11 cellular contexts compared by ENCODE assay signal in genomic region chr11:47573321-47573720, GRCh38. TPM values are rescaled to one million over a fixed set of nuclear protein-coding genes. Genes with fewer than 3 reads are reported as not detected.
DNase-seq lines count a peak whose midpoint lies in the region; TF ChIP-seq lines count a peak whose summit lies in the region.
"Had no signal": no experiment of that assay in that cellular context is flagged by ENCODE, and none has a peak within 500 bp of the region (broad histone marks: within the 10 kb centered on the region; RNA-seq: fewer than 3 reads in every experiment).

No MANE protein-coding gene starts in this region.

- H3K27ac ChIP-seq in WERI-Rb-1 (peak overlapping the region; percentile 66), GM23248 (no peak overlapping the region)
- H3K27ac ChIP-seq: neural progenitor cell, SJCRH30 had no signal

- H4K20me1 ChIP-seq in GM23248 (ENCODE audit: insufficient read depth): no peaks in the 10 kb centered on the region

- in situ Hi-C loops in GM23248 (cut with MboI): no loop called here

- no peak overlapping the region for H2AFZ ChIP-seq in GM23248
- H2AFZ ChIP-seq: neural progenitor cell had no signal

- DNase-seq in WERI-Rb-1: no peak
- peak; percentile 76 for DNase-seq in cardiac septum (ENCODE audit: low spot score)
- DNase-seq in pons (ENCODE audit: low spot score): peak; percentile 60
- DNase-seq in NCI-H1105 (lab: John Stamatoyannopoulos, UW): no peak
- no peak for DNase-seq in effector CD4-positive, alpha-beta T cell
- DNase-seq in GM23248: no peak
- DNase-seq: activated CD4-positive, alpha-beta T cell treated with anti-CD3 and anti-CD28 coated beads, Interleukin-2, amount 10 ng/mL, durations not matched to agents 24 days and 14 days; foreskin fibroblast; NCI-H1105 treated with DMSO at 0.1 percent for 48 hours had no signal

- no peak for TF ChIP-seq CTCF in WERI-Rb-1 (IDR thresholded peaks at IDR 0.05; ENCODE audit: low read depth, low read length)

- H3K4me3 ChIP-seq in WERI-Rb-1 (ENCODE audit: low read depth, low read length) (no peak overlapping the region), GM23248 (no peak overlapping the region)
- H3K4me3 ChIP-seq: neural progenitor cell, SJCRH30 had no signal

- 82 to 85% methylated on average over 11 of the region's 11 CpGs for WGBS in GM23248 (ENCODE audit: low coverage in 1 of 2, low lambda C conversion rate in 2 of 2, missing lambda C conversion rate in 2 of 2), 2 experiments

- peaks cover 27% of the 10 kb centered on the region for H3K4me1 ChIP-seq in GM23248 (ENCODE audit: insufficient read depth)

- peaks cover 79% of the 10 kb centered on the region for H3K79me2 ChIP-seq in GM23248 (ENCODE audit: insufficient read depth)

- H3F3A ChIP-seq in GM23248 (ENCODE audit: insufficient read depth): peaks cover 31% of the 10 kb centered on the region

- no peaks in the 10 kb centered on the region for H3K9me2 ChIP-seq in GM23248 (ENCODE audit: insufficient read depth)

- H3K9me3 ChIP-seq in WERI-Rb-1 (ENCODE audit: severe bottlenecking) (no peaks in the 10 kb centered on the region), GM23248 (ENCODE audit: low read depth) (no peaks in the 10 kb centered on the region)
- H3K9me3 ChIP-seq: SJCRH30 had no signal

- no peak overlapping the region for H3K4me2 ChIP-seq in GM23248 (ENCODE audit: unreplicated experiment)
- H3K4me2 ChIP-seq: neural progenitor cell had no signal

- H3K9ac ChIP-seq in GM23248: no peak overlapping the region
- H3K9ac ChIP-seq: neural progenitor cell had no signal

- H3K36me3 ChIP-seq in WERI-Rb-1 (peaks cover 74% of the 10 kb centered on the region), GM23248 (ENCODE audit: low read depth) (peaks cover 9% of the 10 kb centered on the region; the same call in 1 of the 2 replicates)

- intact Hi-C loops in cardiac septum (cut with DNase I): no loop called here

- H3K27me3 ChIP-seq in WERI-Rb-1 (ENCODE audit: insufficient read depth, low read depth, severe bottlenecking): no peaks in the 10 kb centered on the region
- H3K27me3 ChIP-seq in GM23248 (replicated peaks; ENCODE audit: insufficient read depth): no peaks in the 10 kb centered on the region
- H3K27me3 ChIP-seq: neural progenitor cell, SJCRH30 had no signal

RNA-seq across cellular contexts. Expression of gene KBTBD4, which starts 5.4 kb away (rescaled TPM):
- 14.3 TPM for total RNA-seq in cardiac septum
- 26.6 and 35.5 TPM in 2 replicates for total RNA-seq in GM23248 (2014; rRNA removed; shearing (Covaris generic))
- polyA plus RNA-seq in GM23248 (2016; fragmentation: Nextera tagmentation; extraction: Ambion mirVana): 16.8 and 18.4 TPM in 2 replicates

RNA-seq across cellular contexts. Expression of gene NDUFS3, which starts 5.6 kb away (rescaled TPM):
- 234 TPM for total RNA-seq in cardiac septum
- total RNA-seq in GM23248 (2014; rRNA removed; shearing (Covaris generic)): 52.5 and 80.8 TPM in 2 replicates
- polyA plus RNA-seq in GM23248 (2016; fragmentation: Nextera tagmentation; extraction: Ambion mirVana): 74.4 and 84.6 TPM in 2 replicates

RNA-seq across cellular contexts. Expression of gene PTPMT1, which starts 7.9 kb away (rescaled TPM):
- 18.7 TPM for total RNA-seq in cardiac septum
- 68.7 and 90.2 TPM in 2 replicates for total RNA-seq in GM23248 (2014; rRNA removed; shearing (Covaris generic))
- polyA plus RNA-seq in GM23248 (2016; fragmentation: Nextera tagmentation; extraction: Ambion mirVana): 78.4 and 82.2 TPM in 2 replicates

RNA-seq across cellular contexts. Expression of gene FAM180B, which starts 13.2 kb away (rescaled TPM):
- not detected for total RNA-seq in cardiac septum
- not detected in 2 replicates for total RNA-seq in GM23248 (2014; rRNA removed; shearing (Covaris generic))
- polyA plus RNA-seq in GM23248 (2016; fragmentation: Nextera tagmentation; extraction: Ambion mirVana): not detected in 2 replicates

RNA-seq across cellular contexts. Expression of gene CELF1, which starts 20.4 kb away (rescaled TPM):
- total RNA-seq in cardiac septum: 102 TPM
- 70.9 and 71.6 TPM in 2 replicates for total RNA-seq in GM23248 (2014; rRNA removed; shearing (Covaris generic))
- 51.7 and 52.0 TPM in 2 replicates for polyA plus RNA-seq in GM23248 (2016; fragmentation: Nextera tagmentation; extraction: Ambion mirVana)

Comparison
In these comparisons a context has a peak if more than half of its experiments do, and no peak if none do; other contexts are left out.
1. DNase-seq: peak in cardiac septum (single experiment) and pons (single experiment); none in WERI-Rb-1 (single experiment), NCI-H1105 (single experiment), effector CD4-positive, alpha-beta T cell (single experiment) and GM23248 (single experiment).